ENCODE assay signal across 1 cellular context in genomic region chr19:6198896-6199239, GRCh38.
TF ChIP-seq lines count a peak whose summit lies in the region.

No MANE protein-coding gene starts in this region.

TF ChIP-seq in liver, 16 proteins besides CTCF, POLR2A, EP300 and RAD21 (continued from another document):
- no peak for TF ChIP-seq REST (IDR thresholded peaks at IDR 0.05)
